ENCODE assay signal across 8 cellular contexts in genomic region chr1:16904560-16905111, GRCh38. TPM values are rescaled to one million over a fixed set of nuclear protein-coding genes. Genes with fewer than 3 reads are reported as not detected.
A peak's percentile ranks its signal among the peaks of the same experiment; 100 is the strongest.
DNase-seq lines count a peak whose midpoint lies in the region; ATAC-seq and TF ChIP-seq lines count a peak whose summit lies in the region.

No MANE protein-coding gene starts in this region.

- no peaks in the 10 kb centered on the region for H3K27me3 Mint-ChIP-seq in activated T-helper 2 cell treated with anti-CD3 and anti-CD28 coated beads, Interferon-gamma antibody, Interleukin-2, Interleukin-4, amounts not matched to agents 10 μg/mL and 5 μg/mL and 100 μg/mL, durations not matched to agents 14 hours and 24 hours and 36 hours (ENCODE audit: low read depth)
- peaks cover 3% of the 10 kb centered on the region for H3K27me3 Mint-ChIP-seq in nephron progenitor cell (ENCODE audit: low read depth, poor library complexity)

- peak; percentile 96 for ATAC-seq in stimulated activated naive CD8-positive, alpha-beta T cell treated with anti-CD3 and anti-CD28 coated beads, Interleukin-15, Interleukin-2, amounts not matched to agents 100 U/mL and 50 U/mL, for 24 hours

- no peaks in the 10 kb centered on the region for H3K36me3 Mint-ChIP-seq in activated T-helper 2 cell treated with anti-CD3 and anti-CD28 coated beads, Interferon-gamma antibody, Interleukin-2, Interleukin-4, amounts not matched to agents 10 μg/mL and 5 μg/mL and 100 μg/mL, durations not matched to agents 14 hours and 24 hours and 36 hours (ENCODE audit: low read depth)
- no peaks in the 10 kb centered on the region for H3K36me3 Mint-ChIP-seq in nephron progenitor cell (ENCODE audit: low read depth)

- no peaks in the 10 kb centered on the region for H3K9me3 Mint-ChIP-seq in activated T-helper 2 cell treated with anti-CD3 and anti-CD28 coated beads, Interferon-gamma antibody, Interleukin-2, Interleukin-4, amounts not matched to agents 10 μg/mL and 5 μg/mL and 100 μg/mL, durations not matched to agents 14 hours and 24 hours and 36 hours
- H3K9me3 Mint-ChIP-seq in nephron progenitor cell: peaks cover 7% of the 10 kb centered on the region

- intact Hi-C loops in activated T-helper 2 cell treated with anti-CD3 and anti-CD28 coated beads, Interferon-gamma antibody, Interleukin-2, Interleukin-4, amounts not matched to agents 10 μg/mL and 5 μg/mL and 100 μg/mL, durations not matched to agents 14 hours and 24 hours and 36 hours (cut with micrococcal nuclease): loop anchor here (1.0 kb wide), 3 partner anchors 8 to 390 kb away; partner anchors contain the start of gene RNU1-1

- peak; percentile 100 for DNase-seq in DMS79 treated with DMSO at 0.1 percent for 48 hours (lab: John Stamatoyannopoulos, UW)
- peak; percentile 96 for DNase-seq in GOT3 (lab: John Stamatoyannopoulos, UW)
- DNase-seq in LHCN-M2 (ENCODE audit: low read depth): peak; percentile 96
- peak; percentile 98 for DNase-seq in RKO (ENCODE audit: low spot score)
- peak; percentile 99 for DNase-seq in activated T-helper 2 cell treated with anti-CD3 and anti-CD28 coated beads, Interferon-gamma antibody, Interleukin-2, Interleukin-4, amounts not matched to agents 10 μg/mL and 5 μg/mL and 100 μg/mL, durations not matched to agents 14 hours and 24 hours and 36 hours (ENCODE audit: low spot score)
- peak; percentile 99 for DNase-seq in fibroblast of villous mesenchyme (ENCODE audit: low read depth)
- peak; percentile 91 for DNase-seq in nephron progenitor cell
- peak; percentile 100 for DNase-seq in stimulated activated naive CD8-positive, alpha-beta T cell treated with anti-CD3 and anti-CD28 coated beads, Interleukin-15, Interleukin-2, amounts not matched to agents 100 U/mL and 50 U/mL, for 24 hours

- no peak for TF ChIP-seq CTCF in fibroblast of villous mesenchyme (IDR thresholded peaks at IDR 0.05; ENCODE audit: insufficient read depth, low read depth, low read length)
- no peak for TF ChIP-seq CTCF in nephron progenitor cell (IDR thresholded peaks at IDR 0.05)

- no peak overlapping the region for H3K27ac Mint-ChIP-seq in activated T-helper 2 cell treated with anti-CD3 and anti-CD28 coated beads, Interferon-gamma antibody, Interleukin-2, Interleukin-4, amounts not matched to agents 10 μg/mL and 5 μg/mL and 100 μg/mL, durations not matched to agents 14 hours and 24 hours and 36 hours
- H3K27ac Mint-ChIP-seq in nephron progenitor cell: no peak overlapping the region

- H3K4me3 Mint-ChIP-seq in activated T-helper 2 cell treated with anti-CD3 and anti-CD28 coated beads, Interferon-gamma antibody, Interleukin-2, Interleukin-4, amounts not matched to agents 10 μg/mL and 5 μg/mL and 100 μg/mL, durations not matched to agents 14 hours and 24 hours and 36 hours (ENCODE audit: low read depth): no peak overlapping the region
- H3K4me3 Mint-ChIP-seq in nephron progenitor cell: no peak overlapping the region

- H3K4me3 ChIP-seq in fibroblast of villous mesenchyme (ENCODE audit: low read depth, low read length): peak overlapping the region; percentile 56

- H3K4me1 Mint-ChIP-seq in activated T-helper 2 cell treated with anti-CD3 and anti-CD28 coated beads, Interferon-gamma antibody, Interleukin-2, Interleukin-4, amounts not matched to agents 10 μg/mL and 5 μg/mL and 100 μg/mL, durations not matched to agents 14 hours and 24 hours and 36 hours (ENCODE audit: low read depth): peaks cover 24% of the 10 kb centered on the region
- H3K4me1 Mint-ChIP-seq in nephron progenitor cell: peaks cover 32% of the 10 kb centered on the region

RNA-seq across cellular contexts. Expression of gene RNU1-2, which starts 8.9 kb away (rescaled TPM):
- under 0.01 TPM in 1 of 2 replicates, not detected in the other for total RNA-seq in LHCN-M2 (2014; rRNA removed)
- polyA plus RNA-seq in LHCN-M2 (2012): 19.4 TPM
- 2,033 and 2,369 TPM in 2 replicates for total RNA-seq in activated T-helper 2 cell treated with anti-CD3 and anti-CD28 coated beads, Interferon-gamma antibody, Interleukin-2, Interleukin-4, amounts not matched to agents 10 μg/mL and 5 μg/mL and 100 μg/mL, durations not matched to agents 14 hours and 24 hours and 36 hours
- under 0.01 TPM in 1 of 2 replicates, not detected in the other for total RNA-seq in fibroblast of villous mesenchyme

RNA-seq across cellular contexts. Expression of gene CROCC, which starts 17.1 kb away (rescaled TPM):
- total RNA-seq in LHCN-M2 (2014; rRNA removed): 9.4 and 12.3 TPM in 2 replicates
- 5.6 TPM for polyA plus RNA-seq in LHCN-M2 (2012)
- total RNA-seq in activated T-helper 2 cell treated with anti-CD3 and anti-CD28 coated beads, Interferon-gamma antibody, Interleukin-2, Interleukin-4, amounts not matched to agents 10 μg/mL and 5 μg/mL and 100 μg/mL, durations not matched to agents 14 hours and 24 hours and 36 hours: 25.7 and 28.6 TPM in 2 replicates
- total RNA-seq in fibroblast of villous mesenchyme: 13.8 and 22.2 TPM in 2 replicates

Comparison
In these comparisons a context has a peak if more than half of its experiments do, and no peak if none do; other contexts are left out.
1. Peak in every context shown above with its lines: DNase-seq, ATAC-seq and H3K4me3 ChIP-seq.
2. RNA of gene RNU1-2, which starts 8.9 kb away (total RNA-seq): 2,033 to 2,369 TPM in activated T-helper 2 cell treated with anti-CD3 and anti-CD28 coated beads, Interferon-gamma antibody, Interleukin-2, Interleukin-4, amounts not matched to agents 10 μg/mL and 5 μg/mL and 100 μg/mL, durations not matched to agents 14 hours and 24 hours and 36 hours; under 0.01 TPM in LHCN-M2 and under 0.01 TPM in fibroblast of villous mesenchyme; every median in the first group is over 1,000 times any median in the second.